Comparison of ENCODE assay signal across 27 cellular contexts in genomic region chr14:102075155-102075554, GRCh38.
"Had no signal": no experiment of that assay in that cellular context is flagged by ENCODE, and none has a peak within 500 bp of the region (broad histone marks: within the 10 kb centered on the region; RNA-seq: fewer than 3 reads in every experiment).

No MANE protein-coding gene starts in this region.

- H3K27ac ChIP-seq: brain microvascular endothelial cell, SJCRH30, SK-N-MC, WERI-Rb-1 had no signal

- H3K9me3 ChIP-seq: SJCRH30 had no signal

- H3K27me3 ChIP-seq: brain microvascular endothelial cell, SJCRH30 had no signal

- FAIRE-seq: K562, RCC 7860 had no signal

- ATAC-seq: K562, PC-3 had no signal

- DNase-seq: activated CD4-positive, alpha-beta memory T cell treated with anti-CD3 and anti-CD28 coated beads, Interleukin-2, amount 10 ng/mL, durations not matched to agents 7 days and 5 days; activated CD4-positive, alpha-beta T cell treated with anti-CD3 and anti-CD28 coated beads for 1 hour; activated CD4-positive, alpha-beta T cell treated with anti-CD3 and anti-CD28 coated beads for 48 hours; activated CD4-positive, CD25-positive, alpha-beta regulatory T cell; activated gamma-delta T cell treated with Interleukin-2 at 50 U/mL for 16 hours; activated naive CD4-positive, alpha-beta T cell treated with anti-CD3 and anti-CD28 coated beads, Interleukin-2, amount 50 U/mL, for 16 hours; activated naive CD8-positive, alpha-beta T cell treated with anti-CD3 and anti-CD28 coated beads for 36 hours; activated T-cell treated with anti-CD3 and anti-CD28 coated beads, Interleukin-2, amount 50 U/mL, for 24 hours; amniotic stem cell; brain microvascular endothelial cell; central memory CD4-positive, alpha-beta T cell; NCI-H1105; NCI-H1417 treated with DMSO at 0.1 percent for 48 hours; NCI-H187 treated with DMSO at 0.1 percent for 48 hours; NCI-H2081; NCI-H345; NCI-H526; NCI-H748 treated with DMSO at 0.1 percent for 48 hours; NK-92 treated with Interleukin-12 subunit alpha and Interleukin-12 subunit beta, amount 100 ng/mL, for 24 hours; PC-3; SHP77; SJCRH30; T1000; WERI-Rb-1 had no signal

- H3K4me3 ChIP-seq: K562, SJCRH30, SK-N-MC had no signal
